In genomic region chr13:46551410-46552301, GRCh38 we compare ENCODE assay signal across 8 cellular contexts. TPM values are rescaled to one million over a fixed set of nuclear protein-coding genes. Genes with fewer than 3 reads are reported as not detected.
DNase-seq lines count a peak whose midpoint lies in the region; ATAC-seq and TF ChIP-seq lines count a peak whose summit lies in the region.

No MANE protein-coding gene starts in this region.

- peak overlapping the region in 1 of 2 donors; percentile 82 for H3K27ac ChIP-seq in thoracic aorta

- H3K4me3 ChIP-seq in thoracic aorta = peak overlapping the region; percentile 78

- peak in 1 of 3 donors; percentile 34 for TF ChIP-seq CTCF in omental fat pad (IDR thresholded peaks at IDR 0.05)
- peak; percentile 90 for TF ChIP-seq CTCF in thoracic aorta (IDR thresholded peaks at IDR 0.05)

- DNase-seq in DMS 273 treated with DMSO at 0.1 percent for 48 hours (lab: John Stamatoyannopoulos, UW) (peak; percentile 22), KG1 (lab: John Stamatoyannopoulos, UW) (peak; percentile 31), RPMI8226 (peak; percentile 63), glomerular endothelial cell (ENCODE audit: extremely low read depth, low read depth, low spot score) (peak; percentile 47), omental fat pad (ENCODE audit: low spot score) (peak; percentile 84), thoracic aorta (ENCODE audit: low spot score) (peak; percentile 58)
- DNase-seq in activated naive CD4-positive, alpha-beta T cell treated with Interleukin-2 at 50 U/mL for 16 hours = peak; percentile 68

- H3K27me3 ChIP-seq in thoracic aorta (replicated peaks; ENCODE audit: insufficient read depth) = no peaks in the 10 kb centered on the region

- ATAC-seq in omental fat pad (ENCODE audit: low FRiP score) = no peak
- no peak for ATAC-seq in thoracic aorta (ENCODE audit: insufficient number of reproducible peaks, low FRiP score, low read depth)
- ATAC-seq in GM18907 (IDR thresholded peaks at IDR 0.05; ENCODE audit: unreplicated experiment) = no peak

- H3K4me1 ChIP-seq in thoracic aorta (ENCODE audit: control insufficient read depth in 1 of 2, low read depth in 2 of 2) = peaks cover 7 to 26% of the 10 kb centered on the region in 2 donors

- H3K9me3 ChIP-seq in thoracic aorta = no peaks in the 10 kb centered on the region

- no peaks in the 10 kb centered on the region for H3K36me3 ChIP-seq in thoracic aorta

RNA-seq across cellular contexts. Expression of gene LRCH1, which starts 1.3 kb away (rescaled TPM):
- total RNA-seq in glomerular endothelial cell = 17.7 and 36.8 TPM in 2 replicates
- total RNA-seq in omental fat pad = 10 to 100 TPM in 3 of 4 donors, 1 to 10 TPM in 1; 9.7 to 43.7 (median 16.5) TPM
- total RNA-seq in thoracic aorta = 10 to 100 TPM; 29.4 to 38.9 TPM

Comparison
In these comparisons a context has a peak if more than half of its experiments do, and no peak if none do; other contexts are left out.
1. DNase-seq: peak in every context shown above with its lines; median percentile 84 in omental fat pad; 68 in activated naive CD4-positive, alpha-beta T cell treated with Interleukin-2 at 50 U/mL for 16 hours; 63 in RPMI8226; 58 in thoracic aorta; 47 in glomerular endothelial cell; 31 in KG1; 22 in DMS 273 treated with DMSO at 0.1 percent for 48 hours.